3 cellular contexts compared by ENCODE assay signal in the genomic region with DNA sequence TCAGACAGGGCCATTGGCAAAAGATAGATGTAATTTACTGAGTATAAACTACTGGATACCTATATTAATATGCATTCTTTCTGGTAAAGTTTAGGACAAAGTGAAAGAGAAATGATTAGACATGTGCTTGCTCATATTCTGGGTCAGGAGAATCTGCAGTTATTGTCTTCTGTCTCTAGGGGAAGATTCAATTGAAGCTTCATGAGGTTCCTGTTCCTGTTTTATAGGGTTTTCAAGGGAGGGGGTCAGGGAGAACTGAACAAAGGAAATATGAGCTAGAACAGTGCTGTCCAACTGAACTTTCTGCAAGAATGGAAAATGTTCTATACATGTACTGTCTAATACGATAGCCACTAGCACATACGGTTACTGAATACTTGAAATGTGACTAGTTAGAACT.
TF ChIP-seq lines count a peak whose summit lies in the region.

No MANE protein-coding gene starts in this region.

TF ChIP-seq in SK-N-SH treated with all-trans-retinoic acid at 6 μM for 48 hours, 23 proteins besides CTCF, POLR2A, EP300 and RAD21:
- TF ChIP-seq RARB (CRISPR knock-in tag; IDR thresholded peaks at IDR 0.05) (no peak), ZNF70 (CRISPR knock-in tag; IDR thresholded peaks at IDR 0.05) (no peak), TCF4 (CRISPR knock-in tag; IDR thresholded peaks at IDR 0.05; ENCODE audit: borderline replicate concordance) (no peak), ZFP3 (CRISPR knock-in tag; IDR thresholded peaks at IDR 0.05) (no peak), GLIS3 (CRISPR knock-in tag; IDR thresholded peaks at IDR 0.05) (no peak), POU6F1 (CRISPR knock-in tag; IDR thresholded peaks at IDR 0.05; ENCODE audit: borderline replicate concordance, low read depth) (no peak), OSR1 (CRISPR knock-in tag; IDR thresholded peaks at IDR 0.05) (no peak), SNAI2 (CRISPR knock-in tag; IDR thresholded peaks at IDR 0.05) (no peak)

TF ChIP-seq in SK-N-SH, 30 proteins besides CTCF, POLR2A, EP300 and RAD21:
- no peak for TF ChIP-seq TCF12 (IDR thresholded peaks at IDR 0.05)
- TF ChIP-seq TEAD4 (IDR thresholded peaks at IDR 0.05; ENCODE audit: borderline replicate concordance, insufficient read depth): no peak
- no peak for TF ChIP-seq RCOR1 (IDR thresholded peaks at IDR 0.05; ENCODE audit: low read length)
- TF ChIP-seq NFIC (IDR thresholded peaks at IDR 0.05; ENCODE audit: borderline replicate concordance): no peak
- TF ChIP-seq FOXJ3 (CRISPR knock-in tag; IDR thresholded peaks at IDR 0.05): no peak
- TF ChIP-seq, protein P1, sequence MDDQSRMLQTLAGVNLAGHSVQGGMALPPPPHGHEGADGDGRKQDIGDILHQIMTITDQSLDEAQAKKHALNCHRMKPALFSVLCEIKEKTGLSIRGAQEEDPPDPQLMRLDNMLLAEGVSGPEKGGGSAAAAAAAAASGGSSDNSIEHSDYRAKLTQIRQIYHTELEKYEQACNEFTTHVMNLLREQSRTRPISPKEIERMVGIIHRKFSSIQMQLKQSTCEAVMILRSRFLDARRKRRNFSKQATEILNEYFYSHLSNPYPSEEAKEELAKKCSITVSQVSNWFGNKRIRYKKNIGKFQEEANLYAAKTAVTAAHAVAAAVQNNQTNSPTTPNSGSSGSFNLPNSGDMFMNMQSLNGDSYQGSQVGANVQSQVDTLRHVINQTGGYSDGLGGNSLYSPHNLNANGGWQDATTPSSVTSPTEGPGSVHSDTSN (IDR thresholded peaks at IDR 0.05): no peak
- no peak for TF ChIP-seq IRF3 (IDR thresholded peaks at IDR 0.05; ENCODE audit: low read depth, low read length)
- no peak for TF ChIP-seq MAX (IDR thresholded peaks at IDR 0.05; ENCODE audit: low read depth)
- no peak for TF ChIP-seq FOXM1 (IDR thresholded peaks at IDR 0.05; ENCODE audit: low read depth)
- TF ChIP-seq, protein P2, sequence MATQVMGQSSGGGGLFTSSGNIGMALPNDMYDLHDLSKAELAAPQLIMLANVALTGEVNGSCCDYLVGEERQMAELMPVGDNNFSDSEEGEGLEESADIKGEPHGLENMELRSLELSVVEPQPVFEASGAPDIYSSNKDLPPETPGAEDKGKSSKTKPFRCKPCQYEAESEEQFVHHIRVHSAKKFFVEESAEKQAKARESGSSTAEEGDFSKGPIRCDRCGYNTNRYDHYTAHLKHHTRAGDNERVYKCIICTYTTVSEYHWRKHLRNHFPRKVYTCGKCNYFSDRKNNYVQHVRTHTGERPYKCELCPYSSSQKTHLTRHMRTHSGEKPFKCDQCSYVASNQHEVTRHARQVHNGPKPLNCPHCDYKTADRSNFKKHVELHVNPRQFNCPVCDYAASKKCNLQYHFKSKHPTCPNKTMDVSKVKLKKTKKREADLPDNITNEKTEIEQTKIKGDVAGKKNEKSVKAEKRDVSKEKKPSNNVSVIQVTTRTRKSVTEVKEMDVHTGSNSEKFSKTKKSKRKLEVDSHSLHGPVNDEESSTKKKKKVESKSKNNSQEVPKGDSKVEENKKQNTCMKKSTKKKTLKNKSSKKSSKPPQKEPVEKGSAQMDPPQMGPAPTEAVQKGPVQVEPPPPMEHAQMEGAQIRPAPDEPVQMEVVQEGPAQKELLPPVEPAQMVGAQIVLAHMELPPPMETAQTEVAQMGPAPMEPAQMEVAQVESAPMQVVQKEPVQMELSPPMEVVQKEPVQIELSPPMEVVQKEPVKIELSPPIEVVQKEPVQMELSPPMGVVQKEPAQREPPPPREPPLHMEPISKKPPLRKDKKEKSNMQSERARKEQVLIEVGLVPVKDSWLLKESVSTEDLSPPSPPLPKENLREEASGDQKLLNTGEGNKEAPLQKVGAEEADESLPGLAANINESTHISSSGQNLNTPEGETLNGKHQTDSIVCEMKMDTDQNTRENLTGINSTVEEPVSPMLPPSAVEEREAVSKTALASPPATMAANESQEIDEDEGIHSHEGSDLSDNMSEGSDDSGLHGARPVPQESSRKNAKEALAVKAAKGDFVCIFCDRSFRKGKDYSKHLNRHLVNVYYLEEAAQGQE (IDR thresholded peaks at IDR 0.05; ENCODE audit: low read depth, low read length): no peak
- TF ChIP-seq EZH2phosphoT487 (IDR thresholded peaks at IDR 0.05; ENCODE audit: borderline replicate concordance, low read depth): no peak
- TF ChIP-seq RXRA (IDR thresholded peaks at IDR 0.05; ENCODE audit: borderline replicate concordance, low read depth): no peak

TF ChIP-seq in H1, 55 proteins besides CTCF, POLR2A, EP300 and RAD21:
- TF ChIP-seq EZH2 (IDR thresholded peaks at IDR 0.05; ENCODE audit: low read depth, low read length, severe bottlenecking): no peak
- TF ChIP-seq CTBP2 (IDR thresholded peaks at IDR 0.05; ENCODE audit: borderline replicate concordance, insufficient read depth, insufficient read length, low read length): no peak
- no peak for TF ChIP-seq POLR2AphosphoS5 (IDR thresholded peaks at IDR 0.05; ENCODE audit: low read depth, low read length)
- no peak for TF ChIP-seq SP4 (IDR thresholded peaks at IDR 0.05; ENCODE audit: low read length)
- no peak for TF ChIP-seq BCL11A (IDR thresholded peaks at IDR 0.05; ENCODE audit: low read depth in 2 of 2, low read length in 2 of 2)
- TF ChIP-seq NRF1 (IDR thresholded peaks at IDR 0.05; ENCODE audit: low read depth, low read length): no peak
- TF ChIP-seq RNF2 (IDR thresholded peaks at IDR 0.05; ENCODE audit: borderline replicate concordance, low read depth, low read length, missing control alignments, poor library complexity, severe bottlenecking): no peak
- TF ChIP-seq MAFK (IDR thresholded peaks at IDR 0.05; ENCODE audit: low read depth, low read length): no peak
- TF ChIP-seq CREB1 (IDR thresholded peaks at IDR 0.05): no peak
- TF ChIP-seq SP1 (IDR thresholded peaks at IDR 0.05; ENCODE audit: low read depth, low read length): no peak
- no peak for TF ChIP-seq RBBP5 (IDR thresholded peaks at IDR 0.05; ENCODE audit: borderline replicate concordance, low read depth, low read length)
- TF ChIP-seq HDAC6 (IDR thresholded peaks at IDR 0.05; ENCODE audit: low read depth, low read length): no peak
- TF ChIP-seq ATF3 (IDR thresholded peaks at IDR 0.05; ENCODE audit: insufficient read depth, low read depth, low read length): no peak
- TF ChIP-seq MAX (IDR thresholded peaks at IDR 0.05): no peak
- TF ChIP-seq SRF (IDR thresholded peaks at IDR 0.05; ENCODE audit: low read depth, low read length): no peak
- TF ChIP-seq KDM4A (IDR thresholded peaks at IDR 0.05; ENCODE audit: low read depth, low read length, severe bottlenecking): no peak
- no peak for TF ChIP-seq JUND (IDR thresholded peaks at IDR 0.05; ENCODE audit: low read length)
